Comparison of ENCODE assay signal across 26 cellular contexts in the genomic region with DNA sequence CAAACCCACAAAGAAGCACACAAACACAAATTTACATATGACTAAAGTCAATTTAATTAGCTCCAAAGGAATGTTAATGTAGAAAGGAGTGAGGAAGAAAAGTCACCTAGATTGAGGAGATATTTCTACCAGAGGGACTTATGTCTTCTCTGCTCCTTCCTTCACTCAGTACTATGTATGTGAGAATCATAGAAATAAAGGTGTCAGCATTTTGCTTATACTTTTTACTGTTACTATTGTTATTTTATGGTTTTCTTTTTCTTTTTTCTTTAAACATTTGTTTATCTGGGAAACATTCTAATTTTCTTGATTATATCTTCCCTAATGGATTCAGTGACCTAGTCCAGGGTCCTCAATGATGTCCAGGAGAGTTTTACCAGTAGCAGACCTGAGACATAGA.
DNase-seq lines count a peak whose midpoint lies in the region; ATAC-seq, FAIRE-seq and TF ChIP-seq lines count a peak whose summit lies in the region.
"Had no signal": no experiment of that assay in that cellular context is flagged by ENCODE, and none has a peak within 500 bp of the region (broad histone marks: within the 10 kb centered on the region; RNA-seq: fewer than 3 reads in every experiment).

No MANE protein-coding gene starts in this region.

- H3K36me3 ChIP-seq in HepG2 (replicated peaks in 1 of 2; ENCODE audit: control insufficient read depth in 1 of 2, insufficient read depth in 2 of 2, low read length in 2 of 2) (no peaks in the 10 kb centered on the region), right lobe of liver (no peaks in the 10 kb centered on the region), IMR-90 (ENCODE audit: control insufficient read depth, insufficient read depth, low read length) (no peaks in the 10 kb centered on the region), K562 (ENCODE audit: control insufficient read depth, insufficient read depth, low read length) (no peaks in the 10 kb centered on the region)
- H3K36me3 ChIP-seq: BE2C, BLaER1 had no signal

- ATAC-seq in HepG2 (no peak), right lobe of liver (no peak), IMR-90 (ENCODE audit: low read depth) (no peak), K562 (no peak)
- ATAC-seq: GM12878 had no signal

- H4K8ac ChIP-seq in IMR-90 (ENCODE audit: low read depth in 2 of 2, low read length in 2 of 2), result no peak overlapping the region

- H3K79me2 ChIP-seq in HepG2 (ENCODE audit: insufficient read depth, low read length) (no peaks in the 10 kb centered on the region), K562 (ENCODE audit: control insufficient read depth, insufficient read depth, low read length) (no peaks in the 10 kb centered on the region)

- no peak overlapping the region for H3K23ac ChIP-seq in IMR-90 (ENCODE audit: low read depth, low read length)

- H2AK9ac ChIP-seq in IMR-90 (replicated peaks; ENCODE audit: low read depth, low read length, poor library complexity), result no peak overlapping the region

- in situ Hi-C loops in HepG2 (cut with HindIII; ENCODE audit: extremely low pct_ligation_motif_present, low pct_unique_long_range_greater_than_20kb), result no loop called here
- in situ Hi-C loops in IMR-90 (cut with MboI; ENCODE audit: low sequenced_read_pairs), result no loop called here
- in situ Hi-C loops in K562 (cut with MboI), result no loop called here

- intact Hi-C loops in HepG2 (cut with micrococcal nuclease; ENCODE audit: unreplicated experiment), result no loop called here
- intact Hi-C loops in right lobe of liver (cut with DNase I), result no loop called here
- intact Hi-C loops in IMR-90 (cut with micrococcal nuclease), result no loop called here
- intact Hi-C loops in K562 (cut with micrococcal nuclease), result no loop called here

- H4K20me1 ChIP-seq in HepG2 (ENCODE audit: insufficient read depth, low read length), result no peaks in the 10 kb centered on the region
- H4K20me1 ChIP-seq in IMR-90 (ENCODE audit: insufficient read depth, low read length), result no peaks in the 10 kb centered on the region
- H4K20me1 ChIP-seq in K562 (replicated peaks; ENCODE audit: control insufficient read depth, insufficient read depth, low read length), result no peaks in the 10 kb centered on the region
- H4K20me1 ChIP-seq: BLaER1 had no signal

- H3K4me3 ChIP-seq in HepG2 (replicated peaks in 1 of 3; ENCODE audit: insufficient read depth in 1 of 3, low read depth in 2 of 3, low read length in 3 of 3), result no peak overlapping the region
- no peak overlapping the region for H3K4me3 ChIP-seq in right lobe of liver
- no peak overlapping the region for H3K4me3 ChIP-seq in IMR-90 (ENCODE audit: insufficient read depth, low read depth, low read length)
- H3K4me3 ChIP-seq in K562, result no peak overlapping the region
- H3K4me3 ChIP-seq: BLaER1, GM12878 had no signal

- BruUV-seq in HepG2 (replicated peaks; lab: Mats Ljungman, UMichigan) (no TSS peak), IMR-90 (replicated peaks; lab: Mats Ljungman, UMichigan) (no TSS peak), K562 (replicated peaks; lab: Mats Ljungman, UMichigan) (no TSS peak)

- H3K56ac ChIP-seq in IMR-90 (ENCODE audit: extremely low read depth, insufficient read depth, low read length), result no peak overlapping the region

- TF ChIP-seq POLR2A in HepG2 (IDR thresholded peaks at IDR 0.05; ENCODE audit: insufficient read depth in 1 of 2, low read depth in 2 of 2, low read length in 2 of 2) (no peak), right lobe of liver (IDR thresholded peaks at IDR 0.05) (no peak), IMR-90 (IDR thresholded peaks at IDR 0.05; ENCODE audit: low read depth, low read length) (no peak), K562 (conservative IDR thresholded peaks at IDR 0.05) (no peak)

- dilution Hi-C loops in IMR-90 (cut with HindIII; ENCODE audit: low sequenced_read_pairs, unreplicated experiment), result no loop called here

- no peaks in the 10 kb centered on the region for H3K27me3 ChIP-seq in HepG2 (ENCODE audit: control insufficient read depth in 1 of 2, insufficient read depth in 2 of 2, low read length in 2 of 2)
- no peaks in the 10 kb centered on the region for H3K27me3 ChIP-seq in right lobe of liver
- no peaks in the 10 kb centered on the region for H3K27me3 ChIP-seq in IMR-90 (ENCODE audit: control insufficient read depth, insufficient read depth, low read length)
- no peaks in the 10 kb centered on the region for H3K27me3 ChIP-seq in K562 (ENCODE audit: control insufficient read depth in 2 of 2, insufficient read depth in 2 of 2, low read length in 2 of 2)
- H3K27me3 ChIP-seq: BE2C, BLaER1 had no signal

- H3K9me3 ChIP-seq in HepG2 (ENCODE audit: low read length) (peaks cover 71% of the 10 kb centered on the region), right lobe of liver (peaks cover 0 to 2% (median 0%) of the 10 kb centered on the region in 4 donors), IMR-90 (ENCODE audit: control insufficient read depth, insufficient read depth, low read length) (0 out of 2 replicates have a peak, but pooled peaks cover 2% of the 10 kb centered on the region), K562 (replicated peaks; ENCODE audit: control insufficient read depth, insufficient read depth, low read depth, low read length) (no peaks in the 10 kb centered on the region; the same call in 1 of the 2 replicates)
- H3K9me3 ChIP-seq: BE2C, BLaER1 had no signal

- H2AFZ ChIP-seq in HepG2 (ENCODE audit: low read length), result no peak overlapping the region
- H2AFZ ChIP-seq in IMR-90 (replicated peaks; ENCODE audit: low read length, poor library complexity), result no peak overlapping the region
- no peak overlapping the region for H2AFZ ChIP-seq in K562 (ENCODE audit: low read depth, low read length)

- H2AK5ac ChIP-seq in IMR-90 (ENCODE audit: low read depth, low read length), result no peak overlapping the region

- no peak overlapping the region for H3K18ac ChIP-seq in IMR-90 (ENCODE audit: low read depth, low read length)

- TF ChIP-seq RAD21 in HepG2 (CRISPR knock-in tag; IDR thresholded peaks at IDR 0.05) (no peak), IMR-90 (IDR thresholded peaks at IDR 0.05; ENCODE audit: low read length) (no peak), K562 (CRISPR knock-in tag; conservative IDR thresholded peaks at IDR 0.05 in 1 of 2, IDR thresholded peaks at IDR 0.05 in 1 of 2) (no peak)

- CTCF ChIA-PET in HepG2 (lab: Yijun Ruan, JAX; ENCODE audit: low intra/inter-chr PET ratio, low total read pairs) (no interaction called here), IMR-90 (lab: Yijun Ruan, JAX) (no interaction called here), K562 (lab: Yijun Ruan, JAX; ENCODE audit: low intra/inter-chr PET ratio) (no interaction called here)

- no peak for TF ChIP-seq EP300 in HepG2 (IDR thresholded peaks at IDR 0.05; ENCODE audit: low read depth in 2 of 2, low read length in 2 of 2)
- no peak for TF ChIP-seq EP300 in HepG2 (CRISPR knock-in tag; IDR thresholded peaks at IDR 0.05; ENCODE audit: borderline replicate concordance)
- no peak for TF ChIP-seq EP300 in K562 (IDR thresholded peaks at IDR 0.05; ENCODE audit: low read length)

- H2BK20ac ChIP-seq in IMR-90 (ENCODE audit: low read depth, low read length), result no peak overlapping the region

- H3K4me2 ChIP-seq in HepG2 (ENCODE audit: low read depth, low read length) (no peak overlapping the region), IMR-90 (ENCODE audit: low read depth, low read length) (no peak overlapping the region), K562 (ENCODE audit: insufficient read depth, low read length) (no peak overlapping the region)
- H3K4me2 ChIP-seq: BLaER1 had no signal

- no peaks in the 10 kb centered on the region for H3K79me1 ChIP-seq in IMR-90 (ENCODE audit: low read depth in 1 of 2, low read length in 2 of 2)

- POLR2A ChIA-PET in HepG2 (lab: Yijun Ruan, JAX), result no interaction called here
- POLR2A ChIA-PET in IMR-90 (lab: Charles Lee; ENCODE audit: unreplicated experiment), result no interaction called here
- POLR2A ChIA-PET in K562 (lab: Yijun Ruan, JAX), result no interaction called here

- no peak overlapping the region for H2BK120ac ChIP-seq in IMR-90 (ENCODE audit: low read depth, low read length)

- TF ChIP-seq CTCF in HepG2 (CRISPR knock-in tag; IDR thresholded peaks at IDR 0.05), result no peak
- TF ChIP-seq CTCF in right lobe of liver (IDR thresholded peaks at IDR 0.05), result no peak
- no peak for TF ChIP-seq CTCF in IMR-90 (conservative IDR thresholded peaks at IDR 0.05; ENCODE audit: low read depth, low read length)
- TF ChIP-seq CTCF in K562 (IDR thresholded peaks at IDR 0.05 in 2 of 3, conservative IDR thresholded peaks at IDR 0.05 in 1 of 3; ENCODE audit: insufficient read depth in 2 of 3, low read depth in 1 of 3, low read length in 3 of 3), result no peak

- no peak overlapping the region for H3K27ac ChIP-seq in HepG2 (ENCODE audit: extremely low read length, insufficient read depth, low read length)
- no peak overlapping the region for H3K27ac ChIP-seq in right lobe of liver
- no peak overlapping the region for H3K27ac ChIP-seq in IMR-90 (ENCODE audit: insufficient read depth, low read length)
- H3K27ac ChIP-seq in K562 (ENCODE audit: extremely low read depth, low read depth, low read length), result no peak overlapping the region
- H3K27ac ChIP-seq: BLaER1 had no signal

- H3K4me1 ChIP-seq in HepG2 (ENCODE audit: insufficient read depth, low read length) (no peaks in the 10 kb centered on the region), right lobe of liver (no peaks in the 10 kb centered on the region), IMR-90 (ENCODE audit: control insufficient read depth, insufficient read depth, low read length) (no peaks in the 10 kb centered on the region), K562 (replicated peaks in 1 of 2; ENCODE audit: control insufficient read depth in 2 of 2, insufficient read depth in 2 of 2, low read length in 2 of 2) (no peaks in the 10 kb centered on the region)
- H3K4me1 ChIP-seq: BE2C, BLaER1 had no signal

- DNase-seq in HepG2 (ENCODE audit: low spot score), result no peak
- no peak for DNase-seq in right lobe of liver
- DNase-seq in IMR-90, result no peak
- DNase-seq in K562 (ENCODE audit: extremely low read depth in 1 of 4, low spot score in 3 of 4), result no peak
- DNase-seq in NCI-H446 treated with DMSO at 0.1 percent for 48 hours (lab: John Stamatoyannopoulos, UW), result no peak
- DNase-seq in effector CD8-positive, alpha-beta T cell (lab: John Stamatoyannopoulos, UW), result no peak
- DNase-seq: 8988T; ACHN; BE2C; C1 segment of cervical spinal cord; CD4-positive, alpha-beta memory T cell; CD4-positive, CD25-positive, alpha-beta regulatory T cell; CD8-positive, alpha-beta memory T cell; COR-L47; DMS 273 treated with DMSO at 0.1 percent for 48 hours; DMS153; DMS53; DMS79; DND-41; EL; GDM1 had no signal

- H2BK5ac ChIP-seq in IMR-90 (ENCODE audit: low read depth, low read length, poor library complexity, severe bottlenecking), result no peak overlapping the region

- no peak overlapping the region for H2BK15ac ChIP-seq in IMR-90 (ENCODE audit: low read depth, low read length)

- no peaks in the 10 kb centered on the region for H3K9me1 ChIP-seq in IMR-90 (ENCODE audit: insufficient read depth, low read length)
- H3K9me1 ChIP-seq in K562 (ENCODE audit: control insufficient read depth, insufficient read depth, low read length), result no peaks in the 10 kb centered on the region

- no peak overlapping the region for H3K14ac ChIP-seq in IMR-90 (replicated peaks; ENCODE audit: low read depth, low read length)

- no peak overlapping the region for H4K5ac ChIP-seq in IMR-90 (ENCODE audit: low read depth, low read length)

- FAIRE-seq in HepG2 (lab: Jason Lieb, UNC), result no peak
- FAIRE-seq in K562 (lab: Jason Lieb, UNC), result no peak
- FAIRE-seq: A204.1, GM12878, GM12892, GM18507 had no signal

- H4K91ac ChIP-seq in IMR-90 (ENCODE audit: insufficient read depth, low read depth, low read length), result no peak overlapping the region

- H3K9ac ChIP-seq in HepG2 (ENCODE audit: insufficient read depth, low read depth, low read length) (no peak overlapping the region), IMR-90 (ENCODE audit: low read depth, low read length) (no peak overlapping the region), K562 (ENCODE audit: insufficient read depth in 1 of 2, low read depth in 2 of 2, low read length in 2 of 2) (no peak overlapping the region)
- H3K9ac ChIP-seq: BLaER1 had no signal

- H3K4ac ChIP-seq in IMR-90 (ENCODE audit: low read depth, low read length), result no peak overlapping the region
